In the genomic region with DNA sequence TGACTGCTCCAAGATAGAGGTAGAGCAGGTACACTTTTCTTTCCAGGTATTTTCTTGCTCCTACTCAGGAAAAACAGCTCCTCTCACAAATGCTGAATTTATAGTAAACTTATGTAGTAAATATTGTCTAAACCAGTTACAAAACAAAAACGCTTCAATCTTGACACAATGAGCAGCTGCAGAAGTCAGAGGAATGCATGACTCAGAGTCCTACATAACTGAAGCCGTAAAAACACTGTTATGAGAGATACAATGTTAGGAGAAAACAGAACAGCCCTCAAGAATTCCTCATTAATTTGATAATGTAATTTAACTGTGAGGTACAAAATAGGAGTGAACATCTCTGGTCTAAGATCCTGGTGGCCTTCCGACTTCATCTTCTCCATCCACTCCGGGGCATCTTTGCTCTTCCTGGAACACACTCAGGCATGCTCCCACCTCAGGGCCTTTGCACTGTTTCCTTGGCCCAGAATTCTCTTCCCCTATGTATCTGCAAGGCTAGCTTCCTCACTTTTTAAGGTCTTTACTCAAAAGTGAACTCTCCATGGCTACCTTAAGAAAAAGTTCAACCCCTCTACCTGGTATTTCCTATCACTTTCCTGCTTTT, we compare ENCODE assay signal across 9 cellular contexts.
A peak's percentile ranks its signal among the peaks of the same experiment; 100 is the strongest.
DNase-seq lines count a peak whose midpoint lies in the region; ATAC-seq, FAIRE-seq and TF ChIP-seq lines count a peak whose summit lies in the region.
"Had no signal": no experiment of that assay in that cellular context is flagged by ENCODE, and none has a peak within 500 bp of the region (broad histone marks: within the 10 kb centered on the region; RNA-seq: fewer than 3 reads in every experiment).

No MANE protein-coding gene starts in this region.

- intact Hi-C loops in HepG2 (cut with micrococcal nuclease; ENCODE audit: unreplicated experiment) (no loop called here), right lobe of liver (cut with DNase I) (no loop called here), vagina (cut with DNase I) (no loop called here), lower leg skin (cut with DNase I; ENCODE audit: low total_unique reads) (no loop called here)

- H3K27me3 ChIP-seq in HepG2 (ENCODE audit: control insufficient read depth in 1 of 2, insufficient read depth in 2 of 2, low read length in 2 of 2): no peaks in the 10 kb centered on the region
- no peaks in the 10 kb centered on the region for H3K27me3 ChIP-seq in right lobe of liver
- H3K27me3 ChIP-seq in vagina: no peaks in the 10 kb centered on the region

- no peak for TF ChIP-seq RAD21 in HepG2 (CRISPR knock-in tag; IDR thresholded peaks at IDR 0.05)

- POLR2A ChIA-PET in HepG2 (lab: Yijun Ruan, JAX): no interaction called here

- peaks cover 27% of the 10 kb centered on the region for H3K79me2 ChIP-seq in HepG2 (ENCODE audit: insufficient read depth, low read length)

- WGBS in HepG2 (ENCODE audit: low lambda C conversion rate): 87% methylated on average over 4 of the region's 4 CpGs
- 67% methylated on average over 4 of the region's 4 CpGs for WGBS in right lobe of liver (ENCODE audit: insufficient coverage, low coverage, low lambda C conversion rate, missing lambda C conversion rate)
- WGBS in mesodermal cell (ENCODE audit: insufficient coverage in 2 of 2), 2 experiments: 89 to 100% methylated on average over 2 of the region's 4 CpGs
- 51 to 57% methylated on average over 4 of the region's 4 CpGs for WGBS in lower leg skin, 2 donors

- H3K9ac ChIP-seq in HepG2 (ENCODE audit: insufficient read depth, low read depth, low read length): no peak overlapping the region

- H3K4me2 ChIP-seq in HepG2 (ENCODE audit: low read depth, low read length): no peak overlapping the region

- TSS peak; percentile 8 for BruUV-seq in HepG2 (replicated peaks; lab: Mats Ljungman, UMichigan)

- TF ChIP-seq POLR2A in HepG2 (IDR thresholded peaks at IDR 0.05; ENCODE audit: insufficient read depth in 1 of 2, low read depth in 2 of 2, low read length in 2 of 2): no peak
- no peak for TF ChIP-seq POLR2A in right lobe of liver (IDR thresholded peaks at IDR 0.05)
- TF ChIP-seq POLR2A in vagina (IDR thresholded peaks at IDR 0.05): no peak
- TF ChIP-seq POLR2A in lower leg skin (IDR thresholded peaks at IDR 0.05): no peak

- no peaks in the 10 kb centered on the region for H3K9me3 ChIP-seq in HepG2 (ENCODE audit: low read length)
- no peaks in the 10 kb centered on the region for H3K9me3 ChIP-seq in right lobe of liver
- H3K9me3 ChIP-seq in mesodermal cell (ENCODE audit: control insufficient read depth, low read length): no peaks in the 10 kb centered on the region
- no peaks in the 10 kb centered on the region for H3K9me3 ChIP-seq in vagina

- ATAC-seq in HepG2 (no peak), right lobe of liver (no peak), GM18517 (IDR thresholded peaks at IDR 0.05; ENCODE audit: unreplicated experiment) (no peak)

- in situ Hi-C loops in HepG2 (cut with HindIII; ENCODE audit: extremely low pct_ligation_motif_present, low pct_unique_long_range_greater_than_20kb): no loop called here

- no peak overlapping the region for H2AFZ ChIP-seq in HepG2 (ENCODE audit: low read length)

- H3K4me1 ChIP-seq in HepG2 (ENCODE audit: insufficient read depth, low read length) (no peaks in the 10 kb centered on the region), right lobe of liver (no peaks in the 10 kb centered on the region), mesodermal cell (ENCODE audit: control insufficient read depth, insufficient read depth, low read length, poor library complexity, severe bottlenecking) (peaks cover 36% of the 10 kb centered on the region), vagina (peaks cover 60% of the 10 kb centered on the region)

- H4K20me1 ChIP-seq in HepG2 (ENCODE audit: insufficient read depth, low read length): no peaks in the 10 kb centered on the region; the same call in 1 of the 2 replicates

- TF ChIP-seq EP300 in HepG2 (IDR thresholded peaks at IDR 0.05; ENCODE audit: low read depth in 2 of 2, low read length in 2 of 2): no peak
- no peak for TF ChIP-seq EP300 in HepG2 (CRISPR knock-in tag; IDR thresholded peaks at IDR 0.05; ENCODE audit: borderline replicate concordance)

- no peak for TF ChIP-seq CTCF in HepG2 (CRISPR knock-in tag; IDR thresholded peaks at IDR 0.05)
- no peak for TF ChIP-seq CTCF in right lobe of liver (IDR thresholded peaks at IDR 0.05)
- no peak for TF ChIP-seq CTCF in vagina (IDR thresholded peaks at IDR 0.05)
- TF ChIP-seq CTCF in lower leg skin (IDR thresholded peaks at IDR 0.05): no peak

- H3K27ac ChIP-seq in HepG2 (ENCODE audit: extremely low read length, insufficient read depth, low read length): no peak overlapping the region
- no peak overlapping the region for H3K27ac ChIP-seq in right lobe of liver
- peak overlapping the region; percentile 84 for H3K27ac ChIP-seq in mesodermal cell (ENCODE audit: low read depth, low read length, severe bottlenecking)
- peak overlapping the region; percentile 86 for H3K27ac ChIP-seq in vagina

- peaks cover 18 to 43% of the 10 kb centered on the region in 2 experiments for H3K36me3 ChIP-seq in HepG2 (replicated peaks in 1 of 2; ENCODE audit: control insufficient read depth in 1 of 2, insufficient read depth in 2 of 2, low read length in 2 of 2)
- no peaks in the 10 kb centered on the region for H3K36me3 ChIP-seq in right lobe of liver
- peaks cover 48% of the 10 kb centered on the region for H3K36me3 ChIP-seq in mesodermal cell (ENCODE audit: control insufficient read depth, insufficient read depth, low read length)
- H3K36me3 ChIP-seq in vagina: no peaks in the 10 kb centered on the region

- DNase-seq in HepG2 (ENCODE audit: low spot score) (no peak), right lobe of liver (no peak), epidermal melanocyte (ENCODE audit: insufficient read length, low spot score) (peak; percentile 45), vagina (ENCODE audit: extremely low spot score in 2 of 2) (no peak), cerebellar cortex (ENCODE audit: low spot score) (no peak), lower leg skin (ENCODE audit: low spot score in 2 of 2) (no peak)
- DNase-seq: hypothalamus had no signal

- CTCF ChIA-PET in HepG2 (lab: Yijun Ruan, JAX; ENCODE audit: low intra/inter-chr PET ratio, low total read pairs): no interaction called here

- FAIRE-seq in HepG2 (lab: Jason Lieb, UNC): no peak

- H3K4me3 ChIP-seq in HepG2 (replicated peaks in 1 of 3; ENCODE audit: insufficient read depth in 1 of 3, low read depth in 2 of 3, low read length in 3 of 3) (no peak overlapping the region), right lobe of liver (no peak overlapping the region), mesodermal cell (ENCODE audit: extremely low read depth, insufficient read depth, low read length, poor library complexity, severe bottlenecking) (no peak overlapping the region), vagina (no peak overlapping the region), lower leg skin (ENCODE audit: low read depth, poor library complexity, severe bottlenecking) (no peak overlapping the region)

TF ChIP-seq in HepG2, 621 proteins besides CTCF, POLR2A, EP300 and RAD21 (continues in another document):
- TF ChIP-seq RERE (CRISPR knock-in tag; IDR thresholded peaks at IDR 0.05; ENCODE audit: low read depth) (no peak), ZNF30 (CRISPR knock-in tag; IDR thresholded peaks at IDR 0.05) (no peak), MED8 (CRISPR knock-in tag; IDR thresholded peaks at IDR 0.05; ENCODE audit: insufficient replicate concordance) (no peak)

Comparison
In these comparisons a context has a peak if more than half of its experiments do, and no peak if none do; other contexts are left out.
1. H3K27ac ChIP-seq: peak in mesodermal cell (single experiment) and vagina (single experiment); none in HepG2 (single experiment) and right lobe of liver (0 of 3).